In the genomic region with DNA sequence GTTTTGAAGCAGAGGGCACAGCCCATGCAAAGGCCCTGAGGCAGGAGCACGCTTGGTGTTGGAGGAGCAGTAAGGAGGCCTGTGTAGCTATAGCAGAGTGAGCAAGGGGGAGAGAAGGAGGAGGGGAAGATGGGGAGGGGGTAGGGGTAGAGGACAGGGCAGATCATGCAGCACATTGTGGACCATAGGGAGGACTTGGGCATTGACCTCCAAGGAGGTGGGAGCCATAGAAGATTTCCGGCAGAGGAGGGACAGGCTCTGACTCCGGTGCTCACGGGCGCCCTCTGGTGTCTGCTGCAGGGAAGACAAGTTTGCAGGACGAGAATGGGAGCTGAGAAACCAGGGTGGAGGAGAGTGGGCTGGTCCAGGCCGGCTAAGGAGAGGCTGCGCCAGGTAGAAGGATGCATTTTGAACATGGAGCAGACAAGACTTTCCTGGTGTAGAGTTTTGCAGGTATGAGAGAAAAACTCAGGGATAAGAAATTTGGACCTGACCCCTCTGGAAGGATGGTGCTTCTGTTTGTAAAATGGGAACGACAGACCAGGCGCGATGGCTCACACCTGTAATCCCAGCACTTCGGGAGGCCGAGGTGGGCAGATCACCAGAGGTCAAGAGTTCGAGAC, we compare ENCODE assay signal across 1 cellular context.
TF ChIP-seq lines count a peak whose summit lies in the region.

No MANE protein-coding gene starts in this region.

TF ChIP-seq in H1, 55 proteins besides CTCF, POLR2A, EP300 and RAD21:
- TF ChIP-seq POLR2AphosphoS5 (IDR thresholded peaks at IDR 0.05; ENCODE audit: low read depth, low read length), result no peak
- 0 out of 2 replicates have a peak, but pooled peaks have one; percentile 28 for TF ChIP-seq TBP (IDR thresholded peaks at IDR 0.05; ENCODE audit: low read depth, low read length)
- no peak for TF ChIP-seq NRF1 (IDR thresholded peaks at IDR 0.05; ENCODE audit: low read depth, low read length)
- TF ChIP-seq BCL11A (IDR thresholded peaks at IDR 0.05; ENCODE audit: low read depth in 2 of 2, low read length in 2 of 2), result no peak
- TF ChIP-seq RXRA (IDR thresholded peaks at IDR 0.05; ENCODE audit: insufficient read depth, low read depth, low read length), result no peak
- TF ChIP-seq TCF12 (IDR thresholded peaks at IDR 0.05; ENCODE audit: low read depth, low read length), result no peak
- peak; percentile 97 for TF ChIP-seq KDM1A (IDR thresholded peaks at IDR 0.05; ENCODE audit: borderline replicate concordance, low read length)
- no peak for TF ChIP-seq RNF2 (IDR thresholded peaks at IDR 0.05; ENCODE audit: borderline replicate concordance, low read depth, low read length, missing control alignments, poor library complexity, severe bottlenecking)
- no peak for TF ChIP-seq TEAD4 (IDR thresholded peaks at IDR 0.05; ENCODE audit: low read depth, low read length)
- TF ChIP-seq SIN3A (conservative IDR thresholded peaks at IDR 0.05 in 1 of 2, IDR thresholded peaks at IDR 0.05 in 1 of 2; ENCODE audit: low read depth in 1 of 2, low read length in 2 of 2), result 0 out of 4 replicates have a peak, but pooled peaks of 1 of the 2 experiments have one; percentile 41
- TF ChIP-seq, protein P1, sequence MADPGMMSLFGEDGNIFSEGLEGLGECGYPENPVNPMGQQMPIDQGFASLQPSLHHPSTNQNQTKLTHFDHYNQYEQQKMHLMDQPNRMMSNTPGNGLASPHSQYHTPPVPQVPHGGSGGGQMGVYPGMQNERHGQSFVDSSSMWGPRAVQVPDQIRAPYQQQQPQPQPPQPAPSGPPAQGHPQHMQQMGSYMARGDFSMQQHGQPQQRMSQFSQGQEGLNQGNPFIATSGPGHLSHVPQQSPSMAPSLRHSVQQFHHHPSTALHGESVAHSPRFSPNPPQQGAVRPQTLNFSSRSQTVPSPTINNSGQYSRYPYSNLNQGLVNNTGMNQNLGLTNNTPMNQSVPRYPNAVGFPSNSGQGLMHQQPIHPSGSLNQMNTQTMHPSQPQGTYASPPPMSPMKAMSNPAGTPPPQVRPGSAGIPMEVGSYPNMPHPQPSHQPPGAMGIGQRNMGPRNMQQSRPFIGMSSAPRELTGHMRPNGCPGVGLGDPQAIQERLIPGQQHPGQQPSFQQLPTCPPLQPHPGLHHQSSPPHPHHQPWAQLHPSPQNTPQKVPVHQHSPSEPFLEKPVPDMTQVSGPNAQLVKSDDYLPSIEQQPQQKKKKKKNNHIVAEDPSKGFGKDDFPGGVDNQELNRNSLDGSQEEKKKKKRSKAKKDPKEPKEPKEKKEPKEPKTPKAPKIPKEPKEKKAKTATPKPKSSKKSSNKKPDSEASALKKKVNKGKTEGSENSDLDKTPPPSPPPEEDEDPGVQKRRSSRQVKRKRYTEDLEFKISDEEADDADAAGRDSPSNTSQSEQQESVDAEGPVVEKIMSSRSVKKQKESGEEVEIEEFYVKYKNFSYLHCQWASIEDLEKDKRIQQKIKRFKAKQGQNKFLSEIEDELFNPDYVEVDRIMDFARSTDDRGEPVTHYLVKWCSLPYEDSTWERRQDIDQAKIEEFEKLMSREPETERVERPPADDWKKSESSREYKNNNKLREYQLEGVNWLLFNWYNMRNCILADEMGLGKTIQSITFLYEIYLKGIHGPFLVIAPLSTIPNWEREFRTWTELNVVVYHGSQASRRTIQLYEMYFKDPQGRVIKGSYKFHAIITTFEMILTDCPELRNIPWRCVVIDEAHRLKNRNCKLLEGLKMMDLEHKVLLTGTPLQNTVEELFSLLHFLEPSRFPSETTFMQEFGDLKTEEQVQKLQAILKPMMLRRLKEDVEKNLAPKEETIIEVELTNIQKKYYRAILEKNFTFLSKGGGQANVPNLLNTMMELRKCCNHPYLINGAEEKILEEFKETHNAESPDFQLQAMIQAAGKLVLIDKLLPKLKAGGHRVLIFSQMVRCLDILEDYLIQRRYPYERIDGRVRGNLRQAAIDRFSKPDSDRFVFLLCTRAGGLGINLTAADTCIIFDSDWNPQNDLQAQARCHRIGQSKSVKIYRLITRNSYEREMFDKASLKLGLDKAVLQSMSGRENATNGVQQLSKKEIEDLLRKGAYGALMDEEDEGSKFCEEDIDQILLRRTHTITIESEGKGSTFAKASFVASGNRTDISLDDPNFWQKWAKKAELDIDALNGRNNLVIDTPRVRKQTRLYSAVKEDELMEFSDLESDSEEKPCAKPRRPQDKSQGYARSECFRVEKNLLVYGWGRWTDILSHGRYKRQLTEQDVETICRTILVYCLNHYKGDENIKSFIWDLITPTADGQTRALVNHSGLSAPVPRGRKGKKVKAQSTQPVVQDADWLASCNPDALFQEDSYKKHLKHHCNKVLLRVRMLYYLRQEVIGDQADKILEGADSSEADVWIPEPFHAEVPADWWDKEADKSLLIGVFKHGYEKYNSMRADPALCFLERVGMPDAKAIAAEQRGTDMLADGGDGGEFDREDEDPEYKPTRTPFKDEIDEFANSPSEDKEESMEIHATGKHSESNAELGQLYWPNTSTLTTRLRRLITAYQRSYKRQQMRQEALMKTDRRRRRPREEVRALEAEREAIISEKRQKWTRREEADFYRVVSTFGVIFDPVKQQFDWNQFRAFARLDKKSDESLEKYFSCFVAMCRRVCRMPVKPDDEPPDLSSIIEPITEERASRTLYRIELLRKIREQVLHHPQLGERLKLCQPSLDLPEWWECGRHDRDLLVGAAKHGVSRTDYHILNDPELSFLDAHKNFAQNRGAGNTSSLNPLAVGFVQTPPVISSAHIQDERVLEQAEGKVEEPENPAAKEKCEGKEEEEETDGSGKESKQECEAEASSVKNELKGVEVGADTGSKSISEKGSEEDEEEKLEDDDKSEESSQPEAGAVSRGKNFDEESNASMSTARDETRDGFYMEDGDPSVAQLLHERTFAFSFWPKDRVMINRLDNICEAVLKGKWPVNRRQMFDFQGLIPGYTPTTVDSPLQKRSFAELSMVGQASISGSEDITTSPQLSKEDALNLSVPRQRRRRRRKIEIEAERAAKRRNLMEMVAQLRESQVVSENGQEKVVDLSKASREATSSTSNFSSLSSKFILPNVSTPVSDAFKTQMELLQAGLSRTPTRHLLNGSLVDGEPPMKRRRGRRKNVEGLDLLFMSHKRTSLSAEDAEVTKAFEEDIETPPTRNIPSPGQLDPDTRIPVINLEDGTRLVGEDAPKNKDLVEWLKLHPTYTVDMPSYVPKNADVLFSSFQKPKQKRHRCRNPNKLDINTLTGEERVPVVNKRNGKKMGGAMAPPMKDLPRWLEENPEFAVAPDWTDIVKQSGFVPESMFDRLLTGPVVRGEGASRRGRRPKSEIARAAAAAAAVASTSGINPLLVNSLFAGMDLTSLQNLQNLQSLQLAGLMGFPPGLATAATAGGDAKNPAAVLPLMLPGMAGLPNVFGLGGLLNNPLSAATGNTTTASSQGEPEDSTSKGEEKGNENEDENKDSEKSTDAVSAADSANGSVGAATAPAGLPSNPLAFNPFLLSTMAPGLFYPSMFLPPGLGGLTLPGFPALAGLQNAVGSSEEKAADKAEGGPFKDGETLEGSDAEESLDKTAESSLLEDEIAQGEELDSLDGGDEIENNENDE (IDR thresholded peaks at IDR 0.05; ENCODE audit: insufficient replicate concordance, low read length), result no peak
- no peak for TF ChIP-seq CREB1 (IDR thresholded peaks at IDR 0.05)
- no peak for TF ChIP-seq SP2 (IDR thresholded peaks at IDR 0.05; ENCODE audit: low read length)
- no peak for TF ChIP-seq MAFK (IDR thresholded peaks at IDR 0.05; ENCODE audit: low read depth, low read length)
- 0 out of 2 replicates have a peak, but pooled peaks have one; percentile 10 for TF ChIP-seq CEBPB (IDR thresholded peaks at IDR 0.05; ENCODE audit: low read depth, low read length)
- no peak for TF ChIP-seq KDM4A (IDR thresholded peaks at IDR 0.05; ENCODE audit: low read depth, low read length, severe bottlenecking)
- peak; percentile 56; the same call in 1 of the 2 replicates for TF ChIP-seq YY1 (IDR thresholded peaks at IDR 0.05; ENCODE audit: low read depth, low read length)
- peak in 1 of 2 experiments; percentile 60; a peak in 1 of 4 replicates for TF ChIP-seq HDAC2 (IDR thresholded peaks at IDR 0.05; ENCODE audit: borderline replicate concordance in 1 of 2, low read depth in 2 of 2, low read length in 2 of 2)
- no peak for TF ChIP-seq ASH2L (IDR thresholded peaks at IDR 0.05; ENCODE audit: low read length)
- 0 out of 2 replicates have a peak, but pooled peaks have one; percentile 37 for TF ChIP-seq CHD2 (IDR thresholded peaks at IDR 0.05; ENCODE audit: low read length)
